In genomic region chr2:108936076-108936867, GRCh38 we compare ENCODE assay signal across 23 cellular contexts. TPM values are rescaled to one million over a fixed set of nuclear protein-coding genes. Genes with fewer than 3 reads are reported as not detected.
"Had no signal": no experiment of that assay in that cellular context is flagged by ENCODE, and none has a peak within 500 bp of the region (broad histone marks: within the 10 kb centered on the region; RNA-seq: fewer than 3 reads in every experiment).

No MANE protein-coding gene starts in this region.

- H3K4me3 ChIP-seq: dorsolateral prefrontal cortex, hepatocyte, lung, right atrium auricular region, SK-N-MC, thyroid gland, uterus had no signal

- H3K9me3 ChIP-seq: right atrium auricular region, thyroid gland, uterus had no signal

- H2AFZ ChIP-seq: hepatocyte had no signal

- H3K4me1 ChIP-seq: thyroid gland, uterus had no signal

- H3K36me3 Mint-ChIP-seq: activated naive CD8-positive, alpha-beta T cell had no signal

- H3K36me3 ChIP-seq: right atrium auricular region, thyroid gland, uterus had no signal

- H3K4me3 Mint-ChIP-seq: activated B cell treated with CpG ODN at 0.5 μM for 24 hours; activated CD8-positive, alpha-beta T cell treated with anti-CD3 and anti-CD28 coated beads, Interleukin-2, amount 10 ng/mL, durations not matched to agents 7 days and 5 days; activated naive CD8-positive, alpha-beta T cell; activated T-cell treated with anti-CD3 and anti-CD28 coated beads, Interleukin-2, amount 50 U/mL, for 72 hours had no signal

- DNase-seq: activated B cell treated with CpG ODN at 0.5 μM for 24 hours; activated CD4-positive, alpha-beta T cell treated with anti-CD3 and anti-CD28 coated beads for 48 hours; activated CD8-positive, alpha-beta memory T cell treated with anti-CD3 and anti-CD28 coated beads, Interleukin-2, amount 50 U/mL, for 4 hours; activated CD8-positive, alpha-beta T cell treated with anti-CD3 and anti-CD28 coated beads, Interleukin-2, amount 10 ng/mL, durations not matched to agents 7 days and 5 days; activated gamma-delta T cell treated with Interleukin-2 at 50 U/mL for 16 hours; activated T-cell treated with anti-CD3 and anti-CD28 coated beads, Interleukin-2, amount 50 U/mL, for 72 hours; foreskin fibroblast; left cardiac atrium; thyroid gland; uterus had no signal

- H3K9me3 Mint-ChIP-seq: activated B cell treated with CpG ODN at 0.5 μM for 24 hours; activated T-cell treated with anti-CD3 and anti-CD28 coated beads, Interleukin-2, amount 50 U/mL, for 72 hours had no signal

- H3K27ac ChIP-seq: dorsolateral prefrontal cortex, epithelial cell of prostate, hepatocyte, SK-N-MC, thyroid gland, uterus had no signal

- H3K27ac Mint-ChIP-seq: activated B cell treated with CpG ODN at 0.5 μM for 24 hours; activated CD8-positive, alpha-beta T cell treated with anti-CD3 and anti-CD28 coated beads, Interleukin-2, amount 10 ng/mL, durations not matched to agents 7 days and 5 days; activated T-cell treated with anti-CD3 and anti-CD28 coated beads, Interleukin-2, amount 50 U/mL, for 72 hours; progenitor cell of endocrine pancreas had no signal

- ATAC-seq: activated CD8-positive, alpha-beta T cell treated with anti-CD3 and anti-CD28 coated beads, Interleukin-2, amount 10 ng/mL, durations not matched to agents 7 days and 5 days; activated T-cell treated with anti-CD3 and anti-CD28 coated beads, Interleukin-2, amount 50 U/mL, for 72 hours had no signal

- H3K79me2 ChIP-seq: hepatocyte had no signal

- FAIRE-seq: colon had no signal

- H3K27me3 Mint-ChIP-seq: activated B cell treated with CpG ODN at 0.5 μM for 24 hours; activated naive CD8-positive, alpha-beta T cell had no signal

- H3K4me2 ChIP-seq: hepatocyte had no signal

- H3K27me3 ChIP-seq: hepatocyte, right atrium auricular region, thyroid gland, uterus had no signal

RNA-seq across cellular contexts. Expression of gene EDAR, which starts 52.7 kb away (rescaled TPM):
- total RNA-seq: activated B cell treated with CpG ODN at 0.5 μM for 24 hours; activated CD8-positive, alpha-beta T cell treated with anti-CD3 and anti-CD28 coated beads, Interleukin-2, amount 10 ng/mL, durations not matched to agents 7 days and 5 days; glomerular endothelial cell; osteoblast; right atrium auricular region; skeletal muscle tissue; thyroid gland had no signal
- polyA plus RNA-seq: neural cell had no signal
